Comparison of ENCODE assay signal across 13 cellular contexts in genomic region chr6:144468709-144469108, GRCh38.
DNase-seq lines count a peak whose midpoint lies in the region; ATAC-seq, FAIRE-seq and TF ChIP-seq lines count a peak whose summit lies in the region.
"Had no signal": no experiment of that assay in that cellular context is flagged by ENCODE, and none has a peak within 500 bp of the region (broad histone marks: within the 10 kb centered on the region; RNA-seq: fewer than 3 reads in every experiment).

No MANE protein-coding gene starts in this region.

- peak; percentile 44 for DNase-seq in activated T-cell treated with anti-CD3 and anti-CD28 coated beads, Interleukin-2, amount 50 U/mL, for 24 hours
- no peak for DNase-seq in activated T-cell treated with anti-CD3 and anti-CD28 coated beads, Interleukin-2, amount 50 U/mL, for 1 hour
- DNase-seq in activated CD4-positive, alpha-beta T cell treated with anti-CD3 and anti-CD28 coated beads, Interleukin-2, amount 50 U/mL, for 48 hours, result peak; percentile 32 to 34
- peak; percentile 2 for DNase-seq in effector CD4-positive, alpha-beta T cell
- DNase-seq in stimulated activated naive CD8-positive, alpha-beta T cell treated with anti-CD3 and anti-CD28 coated beads, Interleukin-15, amount 100 ng/mL, for 72 hours, result no peak
- DNase-seq in NCI-H1417 treated with DMSO at 0.1 percent for 48 hours (lab: John Stamatoyannopoulos, UW) (no peak), foreskin keratinocyte (no peak), H54 (ENCODE audit: insufficient read length, low spot score) (no peak)
- DNase-seq: activated CD8-positive, alpha-beta memory T cell treated with anti-CD3 and anti-CD28 coated beads for 24 hours; dermis blood vessel endothelial cell; lower lobe of right lung had no signal

- ATAC-seq in stimulated activated naive CD8-positive, alpha-beta T cell treated with anti-CD3 and anti-CD28 coated beads, Interleukin-15, amount 100 ng/mL, for 72 hours, result peak; percentile 19
- ATAC-seq in foreskin keratinocyte, result no peak

- peak overlapping the region; percentile 63 for H3K4me3 Mint-ChIP-seq in activated T-cell treated with anti-CD3 and anti-CD28 coated beads, Interleukin-2, amount 50 U/mL, for 24 hours
- peak overlapping the region; percentile 69 to 71 for H3K4me3 Mint-ChIP-seq in stimulated activated naive CD8-positive, alpha-beta T cell treated with anti-CD3 and anti-CD28 coated beads, Interleukin-15, amount 100 ng/mL, for 72 hours
- H3K4me3 Mint-ChIP-seq: IgD-negative memory B cell had no signal

- no peaks in the 10 kb centered on the region for H3K9me3 Mint-ChIP-seq in activated T-cell treated with anti-CD3 and anti-CD28 coated beads, Interleukin-2, amount 50 U/mL, for 24 hours
- no peaks in the 10 kb centered on the region for H3K9me3 Mint-ChIP-seq in stimulated activated naive CD8-positive, alpha-beta T cell treated with anti-CD3 and anti-CD28 coated beads, Interleukin-15, amount 100 ng/mL, for 72 hours
- H3K9me3 Mint-ChIP-seq: IgD-negative memory B cell had no signal

- peaks cover 38% of the 10 kb centered on the region for H3K36me3 Mint-ChIP-seq in activated T-cell treated with anti-CD3 and anti-CD28 coated beads, Interleukin-2, amount 50 U/mL, for 24 hours (ENCODE audit: low read depth)

- no peak for TF ChIP-seq POLR2A in H54 (IDR thresholded peaks at IDR 0.05; ENCODE audit: low read depth, low read length)

- H3K27ac ChIP-seq in foreskin keratinocyte, result no peak overlapping the region
- H3K27ac ChIP-seq: thoracic aorta had no signal

- H3K4me1 ChIP-seq in foreskin keratinocyte, result peaks cover 4% of the 10 kb centered on the region

- H3K27ac Mint-ChIP-seq in activated T-cell treated with anti-CD3 and anti-CD28 coated beads, Interleukin-2, amount 50 U/mL, for 24 hours, result peak overlapping the region; percentile 91
- H3K27ac Mint-ChIP-seq in stimulated activated naive CD8-positive, alpha-beta T cell treated with anti-CD3 and anti-CD28 coated beads, Interleukin-15, amount 100 ng/mL, for 72 hours, result peak overlapping the region; percentile 55 to 85

- H3K27me3 ChIP-seq in foreskin keratinocyte, result no peaks in the 10 kb centered on the region

- no peak for TF ChIP-seq CTCF in foreskin keratinocyte (conservative IDR thresholded peaks at IDR 0.05)

- FAIRE-seq in H54 (lab: Jason Lieb, UNC), result no peak

- H3K4me1 Mint-ChIP-seq in activated T-cell treated with anti-CD3 and anti-CD28 coated beads, Interleukin-2, amount 50 U/mL, for 24 hours (ENCODE audit: low read depth), result peaks cover 29% of the 10 kb centered on the region
- peaks cover 31% of the 10 kb centered on the region for H3K4me1 Mint-ChIP-seq in stimulated activated naive CD8-positive, alpha-beta T cell treated with anti-CD3 and anti-CD28 coated beads, Interleukin-15, amount 100 ng/mL, for 72 hours
- H3K4me1 Mint-ChIP-seq: IgD-negative memory B cell had no signal

- no peaks in the 10 kb centered on the region for H3K27me3 Mint-ChIP-seq in activated T-cell treated with anti-CD3 and anti-CD28 coated beads, Interleukin-2, amount 50 U/mL, for 24 hours
- H3K27me3 Mint-ChIP-seq in stimulated activated naive CD8-positive, alpha-beta T cell treated with anti-CD3 and anti-CD28 coated beads, Interleukin-15, amount 100 ng/mL, for 72 hours, result no peaks in the 10 kb centered on the region
- H3K27me3 Mint-ChIP-seq: IgD-negative memory B cell had no signal

Comparison
In these comparisons a context has a peak if more than half of its experiments do, and no peak if none do; other contexts are left out.
1. DNase-seq: peak in activated T-cell treated with anti-CD3 and anti-CD28 coated beads, Interleukin-2, amount 50 U/mL, for 24 hours (single experiment), activated CD4-positive, alpha-beta T cell treated with anti-CD3 and anti-CD28 coated beads, Interleukin-2, amount 50 U/mL, for 48 hours (2 of 2) and effector CD4-positive, alpha-beta T cell (single experiment); none in activated T-cell treated with anti-CD3 and anti-CD28 coated beads, Interleukin-2, amount 50 U/mL, for 1 hour (single experiment), stimulated activated naive CD8-positive, alpha-beta T cell treated with anti-CD3 and anti-CD28 coated beads, Interleukin-15, amount 100 ng/mL, for 72 hours (0 of 2), NCI-H1417 treated with DMSO at 0.1 percent for 48 hours (single experiment), foreskin keratinocyte (0 of 2) and H54 (single experiment).